8 cellular contexts compared by ENCODE assay signal in genomic region chr2:74399785-74400184, GRCh38. TPM values are rescaled to one million over a fixed set of nuclear protein-coding genes. Genes with fewer than 3 reads are reported as not detected.
DNase-seq lines count a peak whose midpoint lies in the region; ATAC-seq and TF ChIP-seq lines count a peak whose summit lies in the region.

No MANE protein-coding gene starts in this region.

- H3K4me3 ChIP-seq in LNCaP clone FGC (ENCODE audit: low read depth, low read length) = no peak overlapping the region
- no peak overlapping the region for H3K4me3 ChIP-seq in right lobe of liver

- H3K36me3 ChIP-seq in right lobe of liver = no peaks in the 10 kb centered on the region

- no peak overlapping the region for H3K27ac ChIP-seq in right lobe of liver

- no peak overlapping the region for H3K4me3 Mint-ChIP-seq in activated T-helper 17 cell treated with anti-CD3 and anti-CD28 coated beads, Interleukin-2, amount 50 U/mL, for 72 hours

- no peak for TF ChIP-seq POLR2A in right lobe of liver (IDR thresholded peaks at IDR 0.05)

- peak; percentile 49 for ATAC-seq in activated T-helper 17 cell treated with anti-CD3 and anti-CD28 coated beads, Interleukin-2, amount 50 U/mL, for 72 hours (replicated peaks)
- ATAC-seq in right lobe of liver (peak; percentile 78 to 91 (median 82)), GM21737 (IDR thresholded peaks at IDR 0.05; ENCODE audit: unreplicated experiment) (no peak), GM21786 (IDR thresholded peaks at IDR 0.05; ENCODE audit: unreplicated experiment) (no peak)

- TF ChIP-seq CTCF in LNCaP clone FGC (IDR thresholded peaks at IDR 0.05; ENCODE audit: control insufficient read depth, extremely low read depth, insufficient read depth) (0 out of 2 replicates have a peak, but pooled peaks have one; percentile 23), right lobe of liver (IDR thresholded peaks at IDR 0.05) (peak; percentile 51 to 61 (median 56))

- no peaks in the 10 kb centered on the region for H3K9me3 Mint-ChIP-seq in activated T-helper 17 cell treated with anti-CD3 and anti-CD28 coated beads, Interleukin-2, amount 50 U/mL, for 72 hours

- intact Hi-C loops in right lobe of liver (cut with DNase I) = no loop called here

- no peaks in the 10 kb centered on the region for H3K27me3 ChIP-seq in right lobe of liver

- H3K4me1 Mint-ChIP-seq in activated T-helper 17 cell treated with anti-CD3 and anti-CD28 coated beads, Interleukin-2, amount 50 U/mL, for 72 hours = no peaks in the 10 kb centered on the region

- no peaks in the 10 kb centered on the region for H3K4me1 ChIP-seq in right lobe of liver

- DNase-seq in NCI-H2196 (lab: John Stamatoyannopoulos, UW; ENCODE audit: unreplicated experiment) (peak; percentile 5), NCI-H2196 treated with DMSO at 0.1 percent for 48 hours (lab: John Stamatoyannopoulos, UW; ENCODE audit: unreplicated experiment) (no peak), LNCaP clone FGC (ENCODE audit: low read depth) (no peak), right lobe of liver (no peak)
- DNase-seq in activated CD4-positive, CD25-positive, alpha-beta regulatory T cell treated with anti-CD3 and anti-CD28 coated beads, Interleukin-2, amount 50 U/mL, for 72 hours = no peak

- no peak overlapping the region for H3K27ac Mint-ChIP-seq in activated T-helper 17 cell treated with anti-CD3 and anti-CD28 coated beads, Interleukin-2, amount 50 U/mL, for 72 hours

- no peaks in the 10 kb centered on the region for H3K36me3 Mint-ChIP-seq in activated T-helper 17 cell treated with anti-CD3 and anti-CD28 coated beads, Interleukin-2, amount 50 U/mL, for 72 hours (ENCODE audit: low read depth)

- H3K27me3 Mint-ChIP-seq in activated T-helper 17 cell treated with anti-CD3 and anti-CD28 coated beads, Interleukin-2, amount 50 U/mL, for 72 hours = peaks cover 7% of the 10 kb centered on the region

- H3K9me3 ChIP-seq in right lobe of liver = no peaks in the 10 kb centered on the region

RNA-seq across cellular contexts. Expression of gene DCTN1, which starts 19.7 kb away (rescaled TPM):
- 100 to 1,000 TPM in 1 of 2 donors, 10 to 100 TPM in 1; 84.0 to 108 TPM for total RNA-seq in activated T-helper 17 cell treated with anti-CD3 and anti-CD28 coated beads, Interleukin-2, amount 50 U/mL, for 72 hours
- 10 to 100 TPM; 33.7 to 47.9 (median 37.3) TPM for total RNA-seq in right lobe of liver

RNA-seq across cellular contexts. Expression of gene C2orf81, which starts 21.6 kb away (rescaled TPM):
- 1 to 10 TPM; 2.3 to 9.7 TPM for total RNA-seq in activated T-helper 17 cell treated with anti-CD3 and anti-CD28 coated beads, Interleukin-2, amount 50 U/mL, for 72 hours
- under 1 TPM in 5 of 6 experiments, not detected in 1; 0.18 to 0.56 (median 0.31) TPM for total RNA-seq in right lobe of liver

RNA-seq across cellular contexts. Expression of gene WDR54, which starts 21.7 kb away (rescaled TPM):
- total RNA-seq in activated T-helper 17 cell treated with anti-CD3 and anti-CD28 coated beads, Interleukin-2, amount 50 U/mL, for 72 hours = 100 to 1,000 TPM in 1 of 2 donors, 10 to 100 TPM in 1; 85.8 to 194 TPM
- 1 to 10 TPM; 1.6 to 5.3 (median 2.2) TPM for total RNA-seq in right lobe of liver

RNA-seq across cellular contexts. Expression of gene RTKN, which starts 42.0 kb away (rescaled TPM):
- 1 to 10 TPM; 1.2 to 3.1 TPM for total RNA-seq in activated T-helper 17 cell treated with anti-CD3 and anti-CD28 coated beads, Interleukin-2, amount 50 U/mL, for 72 hours
- 100 to 1,000 TPM in 2 of 6 experiments, 10 to 100 TPM in 4; 61.5 to 103 (median 83.0) TPM for total RNA-seq in right lobe of liver

RNA-seq across cellular contexts. Expression of gene INO80B, which starts 55.1 kb away (rescaled TPM):
- total RNA-seq in activated T-helper 17 cell treated with anti-CD3 and anti-CD28 coated beads, Interleukin-2, amount 50 U/mL, for 72 hours = 10 to 100 TPM; 27.8 to 37.9 TPM
- total RNA-seq in right lobe of liver = 10 to 100 TPM in 5 of 6 experiments, 1 to 10 TPM in 1; 3.4 to 20.3 (median 18.8) TPM

Comparison
In these comparisons a context has a peak if more than half of its experiments do, and no peak if none do; other contexts are left out.
1. ATAC-seq: peak in activated T-helper 17 cell treated with anti-CD3 and anti-CD28 coated beads, Interleukin-2, amount 50 U/mL, for 72 hours (single experiment) and right lobe of liver (4 of 4); none in GM21737 (single experiment) and GM21786 (single experiment).
2. RNA of gene WDR54, which starts 21.7 kb away (total RNA-seq): 85.8 to 194 TPM in activated T-helper 17 cell treated with anti-CD3 and anti-CD28 coated beads, Interleukin-2, amount 50 U/mL, for 72 hours; 1.6 to 5.3 TPM in right lobe of liver; every median in the first group is over 10 times any median in the second.